22 cellular contexts compared by ENCODE assay signal in the genomic region with DNA sequence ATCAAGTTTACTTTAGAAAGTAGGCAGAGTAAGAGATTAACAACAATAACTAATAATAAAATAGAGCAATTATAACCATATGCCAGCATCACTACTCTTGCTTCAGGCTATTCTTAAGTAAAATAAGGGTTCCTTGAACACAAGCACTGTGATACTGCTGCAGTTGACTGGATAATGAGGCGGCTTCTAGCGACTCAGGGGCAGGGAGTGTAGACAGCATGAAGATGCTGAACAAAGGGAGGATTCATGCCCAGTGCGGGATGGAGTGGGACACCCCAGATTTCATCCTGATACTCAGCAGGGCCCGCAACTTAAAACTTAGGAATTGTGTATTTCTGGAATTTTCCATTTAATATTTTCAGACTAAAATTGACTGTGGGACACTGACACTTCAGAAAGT.
"Had no signal": no experiment of that assay in that cellular context is flagged by ENCODE, and none has a peak within 500 bp of the region (broad histone marks: within the 10 kb centered on the region; RNA-seq: fewer than 3 reads in every experiment).

No MANE protein-coding gene starts in this region.

- H3K9me3 Mint-ChIP-seq: activated CD4-positive, alpha-beta T cell treated with anti-CD3 and anti-CD28 coated beads, Interleukin-2, amount 10 ng/mL, durations not matched to agents 7 days and 5 days; activated naive CD8-positive, alpha-beta T cell treated with anti-CD3 and anti-CD28 coated beads, Interleukin-2, amount 10 ng/mL, durations not matched to agents 7 days and 5 days had no signal

- H3K9me3 ChIP-seq: breast epithelium had no signal

- H3K27me3 ChIP-seq: breast epithelium had no signal

- H3K4me3 Mint-ChIP-seq: activated CD4-positive, alpha-beta memory T cell treated with anti-CD3 and anti-CD28 coated beads for 36 hours; activated CD4-positive, alpha-beta T cell treated with anti-CD3 and anti-CD28 coated beads, Interleukin-2, amount 10 ng/mL, durations not matched to agents 7 days and 5 days; activated naive CD8-positive, alpha-beta T cell treated with anti-CD3 and anti-CD28 coated beads, Interleukin-2, amount 10 ng/mL, durations not matched to agents 7 days and 5 days; T-cell had no signal

- H3K4me1 Mint-ChIP-seq: activated CD4-positive, alpha-beta T cell treated with anti-CD3 and anti-CD28 coated beads, Interleukin-2, amount 10 ng/mL, durations not matched to agents 7 days and 5 days; activated naive CD8-positive, alpha-beta T cell treated with anti-CD3 and anti-CD28 coated beads, Interleukin-2, amount 10 ng/mL, durations not matched to agents 7 days and 5 days; T-cell had no signal

- H3K36me3 ChIP-seq: breast epithelium had no signal

- H3K4me3 ChIP-seq: breast epithelium, K562 had no signal

- H3K27ac Mint-ChIP-seq: activated CD4-positive, alpha-beta memory T cell treated with anti-CD3 and anti-CD28 coated beads for 36 hours; activated CD4-positive, alpha-beta T cell treated with anti-CD3 and anti-CD28 coated beads, Interleukin-2, amount 10 ng/mL, durations not matched to agents 7 days and 5 days; activated naive CD8-positive, alpha-beta T cell treated with anti-CD3 and anti-CD28 coated beads, Interleukin-2, amount 10 ng/mL, durations not matched to agents 7 days and 5 days; T-cell had no signal

- DNase-seq: activated CD4-positive, alpha-beta memory T cell treated with anti-CD3 and anti-CD28 coated beads for 36 hours; activated CD4-positive, alpha-beta T cell treated with anti-CD3 and anti-CD28 coated beads, Interleukin-2, amount 10 ng/mL, durations not matched to agents 7 days and 5 days; activated CD4-positive, CD25-positive, alpha-beta regulatory T cell; activated naive CD4-positive, alpha-beta T cell treated with anti-CD3 and anti-CD28 coated beads, Interleukin-2, amount 50 U/mL, for 16 hours; activated naive CD8-positive, alpha-beta T cell treated with anti-CD3 and anti-CD28 coated beads, Interleukin-2, amount 10 ng/mL, durations not matched to agents 7 days and 5 days; activated T-cell treated with anti-CD3 and anti-CD28 coated beads, Interleukin-2, amount 50 U/mL, for 1 hour; aorta; caudate nucleus; Karpas-422; MM.1S; NCI-H1105; NCI-H1436; NCI-H1694 treated with DMSO at 0.1 percent for 48 hours; NCI-H2029 treated with DMSO at 0.1 percent for 48 hours; NCI-H510A treated with DMSO at 0.1 percent for 48 hours; NCI-H69; PC-3; SHP77 treated with DMSO at 0.1 percent for 48 hours; T-cell had no signal

- H3K27ac ChIP-seq: breast epithelium, VCaP had no signal

- ATAC-seq: K562, PC-3, T-cell had no signal

- H3K4me1 ChIP-seq: breast epithelium had no signal

- H3K27me3 Mint-ChIP-seq: activated CD4-positive, alpha-beta memory T cell treated with anti-CD3 and anti-CD28 coated beads for 36 hours; activated CD4-positive, alpha-beta T cell treated with anti-CD3 and anti-CD28 coated beads, Interleukin-2, amount 10 ng/mL, durations not matched to agents 7 days and 5 days; activated naive CD8-positive, alpha-beta T cell treated with anti-CD3 and anti-CD28 coated beads, Interleukin-2, amount 10 ng/mL, durations not matched to agents 7 days and 5 days; T-cell had no signal
